Comparison of ENCODE assay signal across 8 cellular contexts in genomic region chr19:5331790-5332189, GRCh38.
"Had no signal": no experiment of that assay in that cellular context is flagged by ENCODE, and none has a peak within 500 bp of the region (broad histone marks: within the 10 kb centered on the region; RNA-seq: fewer than 3 reads in every experiment).

No MANE protein-coding gene starts in this region.

- FAIRE-seq: H54, HTR-8/SVneo had no signal

- H3K27ac Mint-ChIP-seq: IgD-negative memory B cell had no signal

- H3K9me3 Mint-ChIP-seq: H9 had no signal

- H3K9ac ChIP-seq: GM23248 had no signal

- H3K4me3 Mint-ChIP-seq: H9, IgD-negative memory B cell had no signal

- H3K4me3 ChIP-seq: GM23248 had no signal

- H3K36me3 Mint-ChIP-seq: IgD-negative memory B cell had no signal

- DNase-seq: GM23248, GOT3, H9, HCEC 1CT, KG1 had no signal

- H2AFZ ChIP-seq: GM23248 had no signal

- H3K27ac ChIP-seq: GM23248 had no signal
